19 cellular contexts compared by ENCODE assay signal in genomic region chr2:33340265-33340664, GRCh38.
DNase-seq lines count a peak whose midpoint lies in the region; ATAC-seq and TF ChIP-seq lines count a peak whose summit lies in the region.
"Had no signal": no experiment of that assay in that cellular context is flagged by ENCODE, and none has a peak within 500 bp of the region (broad histone marks: within the 10 kb centered on the region; RNA-seq: fewer than 3 reads in every experiment).

No MANE protein-coding gene starts in this region.

- H3K36me3 ChIP-seq in SJCRH30, result peaks cover 3% of the 10 kb centered on the region; the same call in 1 of the 2 replicates
- H3K36me3 ChIP-seq: vagina had no signal

- no peak overlapping the region for H3K27ac Mint-ChIP-seq in activated T-helper 17 cell treated with anti-CD3 and anti-CD28 coated beads, Interleukin-2, amount 50 U/mL, for 72 hours
- H3K27ac Mint-ChIP-seq in naive thymus-derived CD8-positive, alpha-beta T cell, result no peak overlapping the region
- H3K27ac Mint-ChIP-seq: activated naive CD4-positive, alpha-beta T cell treated with anti-CD3 and anti-CD28 coated beads, Interleukin-2, amount 10 ng/mL, durations not matched to agents 7 days and 5 days had no signal

- H3K27ac ChIP-seq in SJCRH30, result no peak overlapping the region
- H3K27ac ChIP-seq: vagina had no signal

- H3K27me3 ChIP-seq in SJCRH30, result no peaks in the 10 kb centered on the region
- H3K27me3 ChIP-seq: vagina had no signal

- H3K4me1 Mint-ChIP-seq in activated T-helper 17 cell treated with anti-CD3 and anti-CD28 coated beads, Interleukin-2, amount 50 U/mL, for 72 hours, result peaks cover 8% of the 10 kb centered on the region
- peaks cover 8 to 20% (median 13%) of the 10 kb centered on the region in 4 donors for H3K4me1 Mint-ChIP-seq in naive thymus-derived CD8-positive, alpha-beta T cell
- H3K4me1 Mint-ChIP-seq: nephron had no signal

- H3K9me3 ChIP-seq in SJCRH30 (replicated peaks), result no peaks in the 10 kb centered on the region
- H3K9me3 ChIP-seq: vagina had no signal

- no peaks in the 10 kb centered on the region for H3K9me3 Mint-ChIP-seq in activated T-helper 17 cell treated with anti-CD3 and anti-CD28 coated beads, Interleukin-2, amount 50 U/mL, for 72 hours
- no peaks in the 10 kb centered on the region for H3K9me3 Mint-ChIP-seq in naive thymus-derived CD8-positive, alpha-beta T cell
- H3K9me3 Mint-ChIP-seq: activated naive CD4-positive, alpha-beta T cell treated with anti-CD3 and anti-CD28 coated beads, Interleukin-2, amount 10 ng/mL, durations not matched to agents 7 days and 5 days; central memory CD8-positive, alpha-beta T cell; nephron had no signal

- ATAC-seq in activated T-helper 17 cell treated with anti-CD3 and anti-CD28 coated beads, Interleukin-2, amount 50 U/mL, for 72 hours (replicated peaks), result no peak
- no peak for ATAC-seq in naive thymus-derived CD8-positive, alpha-beta T cell

- H3K4me3 Mint-ChIP-seq in activated T-helper 17 cell treated with anti-CD3 and anti-CD28 coated beads, Interleukin-2, amount 50 U/mL, for 72 hours, result no peak overlapping the region
- H3K4me3 Mint-ChIP-seq in naive thymus-derived CD8-positive, alpha-beta T cell, result no peak overlapping the region
- H3K4me3 Mint-ChIP-seq: activated naive CD4-positive, alpha-beta T cell treated with anti-CD3 and anti-CD28 coated beads, Interleukin-2, amount 10 ng/mL, durations not matched to agents 7 days and 5 days; central memory CD8-positive, alpha-beta T cell; nephron had no signal

- H3K4me1 ChIP-seq in SJCRH30, result no peaks in the 10 kb centered on the region
- H3K4me1 ChIP-seq: vagina had no signal

- no peaks in the 10 kb centered on the region for H3K36me3 Mint-ChIP-seq in activated T-helper 17 cell treated with anti-CD3 and anti-CD28 coated beads, Interleukin-2, amount 50 U/mL, for 72 hours (ENCODE audit: low read depth)
- H3K36me3 Mint-ChIP-seq in naive thymus-derived CD8-positive, alpha-beta T cell, result no peaks in the 10 kb centered on the region
- H3K36me3 Mint-ChIP-seq: activated naive CD4-positive, alpha-beta T cell treated with anti-CD3 and anti-CD28 coated beads, Interleukin-2, amount 10 ng/mL, durations not matched to agents 7 days and 5 days had no signal

- DNase-seq in Ammon's horn (ENCODE audit: low spot score) (peak; percentile 45), epithelial cell of proximal tubule (ENCODE audit: low read depth) (peak; percentile 59), hypothalamus (lab: John Stamatoyannopoulos, UW) (peak in 30 of 51 donors; percentile 1 to 50 (median 21)), pulmonary artery endothelial cell (ENCODE audit: low read depth, low spot score) (peak; percentile 79), SJCRH30 (no peak)
- no peak for DNase-seq in activated CD4-positive, alpha-beta T cell treated with anti-CD3 and anti-CD28 coated beads for 1 hour
- DNase-seq in naive thymus-derived CD8-positive, alpha-beta T cell, result no peak
- DNase-seq: ACHN; activated CD8-positive, alpha-beta memory T cell treated with anti-CD3 and anti-CD28 coated beads for 24 hours; activated naive CD4-positive, alpha-beta T cell treated with anti-CD3 and anti-CD28 coated beads, Interleukin-2, amount 10 ng/mL, durations not matched to agents 7 days and 5 days; DMS 273 treated with DMSO at 0.1 percent for 48 hours; erythroblast; NCI-H1105 treated with DMSO at 0.1 percent for 48 hours; NCI-H748 treated with DMSO at 0.1 percent for 48 hours; stimulated activated CD4-positive, alpha-beta T cell treated with anti-CD3 and anti-CD28 coated beads, Interleukin-12 subunit alpha, Interleukin-12 subunit beta, amount 100 ng/mL, for 4 hours had no signal

- TF ChIP-seq CTCF in epithelial cell of proximal tubule (conservative IDR thresholded peaks at IDR 0.05; ENCODE audit: low read depth, low read length), result no peak

- no peak overlapping the region for H3K4me3 ChIP-seq in epithelial cell of proximal tubule (ENCODE audit: low read depth, low read length)
- H3K4me3 ChIP-seq in SJCRH30, result no peak overlapping the region
- H3K4me3 ChIP-seq: vagina had no signal

- POLR2A ChIA-PET in naive thymus-derived CD8-positive, alpha-beta T cell (lab: Charles Lee), result no interaction called here

- H3K27me3 Mint-ChIP-seq in activated T-helper 17 cell treated with anti-CD3 and anti-CD28 coated beads, Interleukin-2, amount 50 U/mL, for 72 hours, result peaks cover 11% of the 10 kb centered on the region
- peaks cover 0 to 8% (median 7%) of the 10 kb centered on the region in 5 donors for H3K27me3 Mint-ChIP-seq in naive thymus-derived CD8-positive, alpha-beta T cell

Comparison
In these comparisons a context has a peak if more than half of its experiments do, and no peak if none do; other contexts are left out.
1. DNase-seq: peak in Ammon's horn (single experiment), epithelial cell of proximal tubule (single experiment), hypothalamus (30 of 51) and pulmonary artery endothelial cell (single experiment); none in SJCRH30 (0 of 2), activated CD4-positive, alpha-beta T cell treated with anti-CD3 and anti-CD28 coated beads for 1 hour (single experiment) and naive thymus-derived CD8-positive, alpha-beta T cell (0 of 10).